In genomic region chr10:75428434-75429158, GRCh38 we compare ENCODE assay signal across 1 cellular context.
TF ChIP-seq lines count a peak whose summit lies in the region.

No MANE protein-coding gene starts in this region.

TF ChIP-seq in HEK293, 187 proteins besides CTCF, POLR2A, EP300 and RAD21 (continued from another document and continues in another):
- peak; percentile 69; the same call in 1 of the 2 replicates for TF ChIP-seq PATZ1 (tag by site-specific recombination; IDR thresholded peaks at IDR 0.05)
- peak; percentile 61; the same call in 1 of the 2 replicates for TF ChIP-seq ZNF600 (tag by site-specific recombination; IDR thresholded peaks at IDR 0.05)
- no peak for TF ChIP-seq ZNF138 (tag by site-specific recombination; IDR thresholded peaks at IDR 0.05; ENCODE audit: borderline replicate concordance)
- TF ChIP-seq PRDM1 (tag by site-specific recombination; IDR thresholded peaks at IDR 0.05): peak; percentile 54; the same call in 1 of the 2 replicates
- TF ChIP-seq ZNF350 (tag by site-specific recombination; IDR thresholded peaks at IDR 0.05): no peak
- TF ChIP-seq ZNF747 (tag by site-specific recombination; IDR thresholded peaks at IDR 0.05): no peak
- TF ChIP-seq, protein P1, sequence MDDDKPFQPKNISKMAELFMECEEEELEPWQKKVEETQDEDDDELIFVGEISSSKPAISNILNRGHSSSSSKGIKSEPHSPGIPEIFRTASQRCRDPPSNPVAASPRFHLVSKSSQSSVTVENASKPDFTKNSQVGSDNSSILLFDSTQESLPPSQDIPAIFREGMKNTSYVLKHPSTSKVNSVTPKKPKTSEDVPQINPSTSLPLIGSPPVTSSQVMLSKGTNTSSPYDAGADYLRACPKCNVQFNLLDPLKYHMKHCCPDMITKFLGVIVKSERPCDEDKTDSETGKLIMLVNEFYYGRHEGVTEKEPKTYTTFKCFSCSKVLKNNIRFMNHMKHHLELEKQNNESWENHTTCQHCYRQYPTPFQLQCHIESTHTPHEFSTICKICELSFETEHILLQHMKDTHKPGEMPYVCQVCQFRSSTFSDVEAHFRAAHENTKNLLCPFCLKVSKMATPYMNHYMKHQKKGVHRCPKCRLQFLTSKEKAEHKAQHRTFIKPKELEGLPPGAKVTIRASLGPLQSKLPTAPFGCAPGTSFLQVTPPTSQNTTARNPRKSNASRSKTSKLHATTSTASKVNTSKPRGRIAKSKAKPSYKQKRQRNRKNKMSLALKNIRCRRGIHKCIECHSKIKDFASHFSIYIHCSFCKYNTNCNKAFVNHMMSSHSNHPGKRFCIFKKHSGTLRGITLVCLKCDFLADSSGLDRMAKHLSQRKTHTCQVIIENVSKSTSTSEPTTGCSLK (tag by site-specific recombination; IDR thresholded peaks at IDR 0.05): no peak
- peak; percentile 92 for TF ChIP-seq ZNF366 (tag by site-specific recombination; conservative IDR thresholded peaks at IDR 0.05)
- TF ChIP-seq ZNF571 (tag by site-specific recombination; IDR thresholded peaks at IDR 0.05): no peak
- TF ChIP-seq ZNF488 (tag by site-specific recombination; IDR thresholded peaks at IDR 0.05): no peak
- TF ChIP-seq, protein P2, sequence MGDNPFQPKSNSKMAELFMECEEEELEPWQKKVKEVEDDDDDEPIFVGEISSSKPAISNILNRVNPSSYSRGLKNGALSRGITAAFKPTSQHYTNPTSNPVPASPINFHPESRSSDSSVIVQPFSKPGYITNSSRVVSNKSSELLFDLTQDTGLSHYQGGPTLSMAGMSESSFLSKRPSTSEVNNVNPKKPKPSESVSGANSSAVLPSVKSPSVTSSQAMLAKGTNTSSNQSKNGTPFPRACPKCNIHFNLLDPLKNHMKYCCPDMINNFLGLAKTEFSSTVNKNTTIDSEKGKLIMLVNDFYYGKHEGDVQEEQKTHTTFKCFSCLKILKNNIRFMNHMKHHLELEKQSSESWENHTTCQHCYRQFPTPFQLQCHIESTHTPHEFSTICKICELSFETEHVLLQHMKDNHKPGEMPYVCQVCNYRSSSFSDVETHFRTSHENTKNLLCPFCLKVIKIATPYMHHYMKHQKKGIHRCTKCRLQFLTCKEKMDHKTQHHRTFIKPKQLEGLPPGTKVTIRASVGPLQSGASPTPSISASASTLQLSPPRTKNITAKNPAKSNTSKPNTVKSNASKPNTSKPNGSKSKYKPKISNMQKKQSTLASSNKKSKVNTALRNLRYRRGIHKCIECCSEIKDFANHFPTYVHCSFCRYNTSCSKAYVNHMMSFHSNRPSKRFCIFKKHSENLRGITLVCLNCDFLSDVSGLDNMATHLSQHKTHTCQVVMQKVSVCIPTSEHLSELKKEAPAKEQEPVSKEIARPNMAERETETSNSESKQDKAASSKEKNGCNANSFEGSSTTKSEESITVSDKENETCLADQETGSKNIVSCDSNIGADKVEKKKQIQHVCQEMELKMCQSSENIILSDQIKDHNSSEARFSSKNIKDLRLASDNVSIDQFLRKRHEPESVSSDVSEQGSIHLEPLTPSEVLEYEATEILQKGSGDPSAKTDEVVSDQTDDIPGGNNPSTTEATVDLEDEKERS (tag by site-specific recombination; IDR thresholded peaks at IDR 0.05): no peak
- TF ChIP-seq ZNF37A (tag by site-specific recombination; IDR thresholded peaks at IDR 0.05): no peak
- no peak for TF ChIP-seq ZNF146 (tag by site-specific recombination; IDR thresholded peaks at IDR 0.05)
- no peak for TF ChIP-seq ZNF677 (tag by site-specific recombination; IDR thresholded peaks at IDR 0.05)
- no peak for TF ChIP-seq ZNF423 (tag by site-specific recombination; IDR thresholded peaks at IDR 0.05)
- TF ChIP-seq SCRT2 (tag by site-specific recombination; IDR thresholded peaks at IDR 0.05): no peak
- no peak for TF ChIP-seq GFI1B (tag by site-specific recombination; IDR thresholded peaks at IDR 0.05)
- TF ChIP-seq REPIN1 (tag by site-specific recombination; IDR thresholded peaks at IDR 0.05; ENCODE audit: low read depth): no peak
- no peak for TF ChIP-seq ZNF292 (tag by site-specific recombination; IDR thresholded peaks at IDR 0.05; ENCODE audit: borderline replicate concordance, low read depth)
- TF ChIP-seq ZSCAN23 (tag by site-specific recombination; IDR thresholded peaks at IDR 0.05): no peak
- TF ChIP-seq BCL11A (tag by site-specific recombination; IDR thresholded peaks at IDR 0.05; ENCODE audit: low read depth): no peak
- peak; percentile 72 for TF ChIP-seq ZNF398 (tag by site-specific recombination; IDR thresholded peaks at IDR 0.05)
- TF ChIP-seq ZNF623 (tag by site-specific recombination; IDR thresholded peaks at IDR 0.05): no peak
- no peak for TF ChIP-seq ZFP37 (tag by site-specific recombination; IDR thresholded peaks at IDR 0.05)
- no peak for TF ChIP-seq ZNF266 (tag by site-specific recombination; IDR thresholded peaks at IDR 0.05; ENCODE audit: low read depth)
- TF ChIP-seq ZNF558 (tag by site-specific recombination; IDR thresholded peaks at IDR 0.05): no peak
- TF ChIP-seq SCRT1 (tag by site-specific recombination; IDR thresholded peaks at IDR 0.05; ENCODE audit: borderline replicate concordance): no peak
- TF ChIP-seq ZNF394 (tag by site-specific recombination; IDR thresholded peaks at IDR 0.05; ENCODE audit: borderline replicate concordance): no peak
- TF ChIP-seq KLF1 (tag by site-specific recombination; IDR thresholded peaks at IDR 0.05): no peak
- no peak for TF ChIP-seq ZSCAN30 (tag by site-specific recombination; IDR thresholded peaks at IDR 0.05)
- TF ChIP-seq ZNF335 (tag by site-specific recombination; conservative IDR thresholded peaks at IDR 0.05): peak; percentile 39
- TF ChIP-seq ZNF624 (tag by site-specific recombination; IDR thresholded peaks at IDR 0.05): no peak
- no peak for TF ChIP-seq ZNF121 (tag by site-specific recombination; IDR thresholded peaks at IDR 0.05)
- TF ChIP-seq IKZF3 (tag by site-specific recombination; IDR thresholded peaks at IDR 0.05): no peak
- TF ChIP-seq ZNF530 (tag by site-specific recombination; IDR thresholded peaks at IDR 0.05; ENCODE audit: low read depth): no peak
- peak; percentile 55; the same call in 1 of the 2 replicates for TF ChIP-seq ZBTB48 (tag by site-specific recombination; IDR thresholded peaks at IDR 0.05)
- TF ChIP-seq ZNF140 (tag by site-specific recombination; IDR thresholded peaks at IDR 0.05): no peak
- TF ChIP-seq GLI2 (tag by site-specific recombination; IDR thresholded peaks at IDR 0.05; ENCODE audit: borderline replicate concordance, low read depth): no peak
- TF ChIP-seq ZNF621 (tag by site-specific recombination; IDR thresholded peaks at IDR 0.05): no peak
- TF ChIP-seq ZBTB17 (tag by site-specific recombination; IDR thresholded peaks at IDR 0.05): no peak
- no peak for TF ChIP-seq ZBTB8A (tag by site-specific recombination; IDR thresholded peaks at IDR 0.05)
- TF ChIP-seq GLI4 (tag by site-specific recombination; IDR thresholded peaks at IDR 0.05): 0 out of 2 replicates have a peak, but pooled peaks have one; percentile 37
- TF ChIP-seq YY1 (tag by site-specific recombination; IDR thresholded peaks at IDR 0.05): no peak
- TF ChIP-seq ZNF513 (tag by site-specific recombination; IDR thresholded peaks at IDR 0.05): no peak
- TF ChIP-seq ZNF768 (tag by site-specific recombination; IDR thresholded peaks at IDR 0.05): no peak
- peak; percentile 29; the same call in 1 of the 2 replicates for TF ChIP-seq ZNF341 (tag by site-specific recombination; IDR thresholded peaks at IDR 0.05; ENCODE audit: low read depth)
- 0 out of 2 replicates have a peak, but pooled peaks have one; percentile 17 for TF ChIP-seq OSR2 (tag by site-specific recombination; IDR thresholded peaks at IDR 0.05)
- no peak for TF ChIP-seq ZSCAN5A (tag by site-specific recombination; IDR thresholded peaks at IDR 0.05)
- TF ChIP-seq ZNF155 (tag by site-specific recombination; IDR thresholded peaks at IDR 0.05): no peak
- TF ChIP-seq ZNF416 (tag by site-specific recombination; IDR thresholded peaks at IDR 0.05): no peak
- no peak for TF ChIP-seq ZFP3 (tag by site-specific recombination; IDR thresholded peaks at IDR 0.05; ENCODE audit: low read depth)
- TF ChIP-seq, protein P3, sequence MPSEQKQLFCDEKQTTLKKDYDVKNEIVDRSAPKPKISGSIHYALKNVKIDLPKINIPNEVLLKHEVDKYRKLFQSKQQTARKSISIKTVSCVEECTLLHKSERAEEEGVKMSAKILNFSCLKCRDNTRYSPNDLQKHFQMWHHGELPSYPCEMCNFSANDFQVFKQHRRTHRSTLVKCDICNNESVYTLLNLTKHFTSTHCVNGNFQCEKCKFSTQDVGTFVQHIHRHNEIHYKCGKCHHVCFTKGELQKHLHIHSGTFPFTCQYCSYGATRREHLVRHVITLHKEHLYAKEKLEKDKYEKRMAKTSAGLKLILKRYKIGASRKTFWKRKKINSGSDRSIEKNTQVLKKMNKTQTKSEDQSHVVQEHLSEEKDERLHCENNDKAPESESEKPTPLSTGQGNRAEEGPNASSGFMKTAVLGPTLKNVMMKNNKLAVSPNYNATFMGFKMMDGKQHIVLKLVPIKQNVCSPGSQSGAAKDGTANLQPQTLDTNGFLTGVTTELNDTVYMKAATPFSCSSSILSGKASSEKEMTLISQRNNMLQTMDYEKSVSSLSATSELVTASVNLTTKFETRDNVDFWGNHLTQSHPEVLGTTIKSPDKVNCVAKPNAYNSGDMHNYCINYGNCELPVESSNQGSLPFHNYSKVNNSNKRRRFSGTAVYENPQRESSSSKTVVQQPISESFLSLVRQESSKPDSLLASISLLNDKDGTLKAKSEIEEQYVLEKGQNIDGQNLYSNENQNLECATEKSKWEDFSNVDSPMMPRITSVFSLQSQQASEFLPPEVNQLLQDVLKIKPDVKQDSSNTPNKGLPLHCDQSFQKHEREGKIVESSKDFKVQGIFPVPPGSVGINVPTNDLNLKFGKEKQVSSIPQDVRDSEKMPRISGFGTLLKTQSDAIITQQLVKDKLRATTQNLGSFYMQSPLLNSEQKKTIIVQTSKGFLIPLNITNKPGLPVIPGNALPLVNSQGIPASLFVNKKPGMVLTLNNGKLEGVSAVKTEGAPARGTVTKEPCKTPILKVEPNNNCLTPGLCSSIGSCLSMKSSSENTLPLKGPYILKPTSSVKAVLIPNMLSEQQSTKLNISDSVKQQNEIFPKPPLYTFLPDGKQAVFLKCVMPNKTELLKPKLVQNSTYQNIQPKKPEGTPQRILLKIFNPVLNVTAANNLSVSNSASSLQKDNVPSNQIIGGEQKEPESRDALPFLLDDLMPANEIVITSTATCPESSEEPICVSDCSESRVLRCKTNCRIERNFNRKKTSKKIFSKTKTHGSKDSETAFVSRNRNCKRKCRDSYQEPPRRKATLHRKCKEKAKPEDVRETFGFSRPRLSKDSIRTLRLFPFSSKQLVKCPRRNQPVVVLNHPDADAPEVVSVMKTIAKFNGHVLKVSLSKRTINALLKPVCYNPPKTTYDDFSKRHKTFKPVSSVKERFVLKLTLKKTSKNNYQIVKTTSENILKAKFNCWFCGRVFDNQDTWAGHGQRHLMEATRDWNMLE (tag by site-specific recombination; conservative IDR thresholded peaks at IDR 0.05; ENCODE audit: low read depth): peak; percentile 25; the same call in 1 of the 2 replicates
- TF ChIP-seq KLF10 (tag by site-specific recombination; IDR thresholded peaks at IDR 0.05): no peak
